22 cellular contexts compared by ENCODE assay signal in genomic region chr1:207234690-207235089, GRCh38.
"Had no signal": no experiment of that assay in that cellular context is flagged by ENCODE, and none has a peak within 500 bp of the region (broad histone marks: within the 10 kb centered on the region; RNA-seq: fewer than 3 reads in every experiment).

No MANE protein-coding gene starts in this region.

- H3K79me2 ChIP-seq: hepatocyte had no signal

- H3K4me3 ChIP-seq: hepatocyte, left ventricle myocardium inferior, lung, mucosa of descending colon, ovary, right atrium auricular region, right lobe of liver, stomach, testis, thyroid gland, uterus had no signal

- H3K27ac ChIP-seq: hepatocyte, left ventricle myocardium inferior, ovary, right atrium auricular region, right lobe of liver, stomach, testis, thyroid gland, uterus had no signal

- H3K4me1 ChIP-seq: left ventricle myocardium inferior, right atrium auricular region, stomach, testis, thyroid gland, uterus had no signal

- H2AFZ ChIP-seq: hepatocyte had no signal

- H3K36me3 ChIP-seq: left ventricle myocardium inferior, ovary, right atrium auricular region, right lobe of liver, stomach, thyroid gland, uterus had no signal

- H3K9me3 ChIP-seq: left ventricle myocardium inferior, mucosa of descending colon, ovary, right atrium auricular region, right lobe of liver, stomach, testis, thyroid gland, uterus had no signal

- H3K27me3 ChIP-seq: hepatocyte, ovary, right atrium auricular region, right lobe of liver, stomach, testis, thyroid gland, uterus had no signal

- DNase-seq: islet precursor cell; left ventricle myocardium inferior; midbrain; mucosa of descending colon; naive thymus-derived CD4-positive, alpha-beta T cell; ovary; right lobe of liver; stimulated activated CD4-positive, alpha-beta T cell treated with anti-CD3 and anti-CD28 coated beads, Interleukin-12 subunit alpha, Interleukin-12 subunit beta, amount 100 ng/mL, for 4 hours; stimulated activated CD4-positive, alpha-beta T cell treated with anti-CD3 and anti-CD28 coated beads, Interleukin-15, amount 100 ng/mL, for 24 hours; stimulated activated CD4-positive, alpha-beta T cell treated with anti-CD3 and anti-CD28 coated beads, Interleukin-2, amount 100 ng/mL, for 24 hours; stimulated activated CD4-positive, alpha-beta T cell treated with anti-CD3 and anti-CD28 coated beads, Interleukin-4, amount 100 ng/mL, for 1 hour; stimulated activated naive B cell treated with anti-CD40 and anti-IgM and Interleukin-4, amounts not matched to agents 10 μg/mL and 1 μg/mL and 100 μg/mL, for 72 hours; stimulated activated naive CD8-positive, alpha-beta T cell treated with anti-CD3 and anti-CD28 coated beads, Interleukin-15, Interleukin-2, amounts not matched to agents 100 U/mL and 50 U/mL, for 24 hours; stomach; testis; thyroid gland; trophoblast cell; uterus had no signal

- H3K4me2 ChIP-seq: hepatocyte had no signal

- ATAC-seq: mucosa of descending colon; naive thymus-derived CD4-positive, alpha-beta T cell; natural killer cell treated with Interleukin-12 subunit alpha and Interleukin-12 subunit beta and Interleukin-15 and Interleukin-18, amount 100 ng/mL, for 72 hours; right lobe of liver; stimulated activated naive B cell treated with anti-CD40 and anti-IgM and Interleukin-4, amounts not matched to agents 10 μg/mL and 1 μg/mL and 100 μg/mL, for 72 hours; stimulated activated naive CD8-positive, alpha-beta T cell treated with anti-CD3 and anti-CD28 coated beads, Interleukin-15, Interleukin-2, amounts not matched to agents 100 U/mL and 50 U/mL, for 24 hours had no signal
